ENCODE assay signal across 29 cellular contexts in the genomic region with DNA sequence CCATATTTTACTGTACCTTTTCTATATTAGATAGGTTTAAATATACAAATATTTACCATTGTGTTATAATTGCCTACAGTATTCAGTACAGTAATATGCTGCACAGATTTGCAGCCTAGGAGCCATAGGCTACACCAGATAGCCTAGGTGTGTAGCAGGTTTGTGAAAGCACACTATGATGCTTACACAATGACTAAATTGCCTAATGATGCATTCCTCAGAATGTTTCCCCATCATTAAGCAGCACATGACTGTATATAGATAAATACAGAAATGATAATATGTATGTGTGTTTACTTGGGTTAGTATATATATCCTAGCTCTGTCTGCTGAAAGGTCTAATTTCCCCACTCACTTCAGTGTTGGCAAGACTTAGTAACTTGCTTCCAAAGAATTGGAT.
"Had no signal": no experiment of that assay in that cellular context is flagged by ENCODE, and none has a peak within 500 bp of the region (broad histone marks: within the 10 kb centered on the region; RNA-seq: fewer than 3 reads in every experiment).

No MANE protein-coding gene starts in this region.

- H3K36me3 ChIP-seq: neural progenitor cell, ovary, right lobe of liver, sigmoid colon, suprapubic skin, tibial artery, transverse colon, upper lobe of left lung had no signal

- H3K27me3 ChIP-seq: neural progenitor cell, ovary, right lobe of liver, sigmoid colon, suprapubic skin, testis, tibial artery, upper lobe of left lung had no signal

- H3K9me3 ChIP-seq: ovary, right lobe of liver, suprapubic skin, testis, transverse colon had no signal

- DNase-seq: naive thymus-derived CD4-positive, alpha-beta T cell; natural killer cell; occipital lobe; ovary; posterior cingulate gyrus; psoas muscle; right cardiac atrium; right lobe of liver; sigmoid colon; small intestine; stimulated activated CD4-positive, alpha-beta T cell treated with anti-CD3 and anti-CD28 coated beads, Interleukin-15, amount 100 ng/mL, for 24 hours; stimulated activated CD4-positive, alpha-beta T cell treated with anti-CD3 and anti-CD28 coated beads, Interleukin-2, amount 100 ng/mL, for 24 hours; stimulated activated CD4-positive, alpha-beta T cell treated with anti-CD3 and anti-CD28 coated beads, Interleukin-2, amount 100 ng/mL, for 48 hours; stimulated activated CD4-positive, alpha-beta T cell treated with anti-CD3 and anti-CD28 coated beads, Interleukin-4, amount 100 ng/mL, for 24 hours; stimulated activated naive CD4-positive, alpha-beta T cell; stimulated activated naive CD8-positive, alpha-beta T cell treated with anti-CD3 and anti-CD28 coated beads, Interleukin-15, amount 100 ng/mL, for 72 hours; stimulated activated naive CD8-positive, alpha-beta T cell treated with anti-CD3 and anti-CD28 coated beads, Interleukin-15, Interleukin-2, amounts not matched to agents 100 U/mL and 50 U/mL, for 24 hours; substantia nigra; testis; tibial artery; transverse colon; upper lobe of left lung had no signal

- H3K9me3 Mint-ChIP-seq: natural killer cell; stimulated activated effector memory CD8-positive, alpha-beta T cell treated with anti-CD3 and anti-CD28 coated beads, Interleukin-12 subunit alpha, Interleukin-12 subunit beta, amount 100 ng/mL, for 72 hours; stimulated activated naive CD8-positive, alpha-beta T cell treated with anti-CD3 and anti-CD28 coated beads, Interleukin-15, amount 100 ng/mL, for 72 hours had no signal

- H3K9ac ChIP-seq: neural progenitor cell, parathyroid adenoma had no signal

- ATAC-seq: naive thymus-derived CD4-positive, alpha-beta T cell; natural killer cell; psoas muscle; right cardiac atrium; right lobe of liver; stimulated activated effector memory CD8-positive, alpha-beta T cell treated with anti-CD3 and anti-CD28 coated beads, Interleukin-12 subunit alpha, Interleukin-12 subunit beta, amount 100 ng/mL, for 72 hours; stimulated activated naive CD8-positive, alpha-beta T cell treated with anti-CD3 and anti-CD28 coated beads, Interleukin-15, amount 100 ng/mL, for 72 hours; stimulated activated naive CD8-positive, alpha-beta T cell treated with anti-CD3 and anti-CD28 coated beads, Interleukin-15, Interleukin-2, amounts not matched to agents 100 U/mL and 50 U/mL, for 24 hours had no signal

- H3K4me3 ChIP-seq: neural progenitor cell, ovary, psoas muscle, right lobe of liver, sigmoid colon, suprapubic skin, testis, tibial artery, transverse colon, upper lobe of left lung had no signal

- H3K4me3 Mint-ChIP-seq: naive thymus-derived CD4-positive, alpha-beta T cell; natural killer cell; nephron; neural progenitor cell; stimulated activated effector memory CD8-positive, alpha-beta T cell treated with anti-CD3 and anti-CD28 coated beads, Interleukin-12 subunit alpha, Interleukin-12 subunit beta, amount 100 ng/mL, for 72 hours; stimulated activated naive CD8-positive, alpha-beta T cell treated with anti-CD3 and anti-CD28 coated beads, Interleukin-15, amount 100 ng/mL, for 72 hours had no signal

- H3K27ac ChIP-seq: neural progenitor cell, ovary, parathyroid adenoma, psoas muscle, right lobe of liver, sigmoid colon, suprapubic skin, testis, tibial artery, transverse colon, upper lobe of left lung had no signal

- H3K4me1 Mint-ChIP-seq: naive thymus-derived CD4-positive, alpha-beta T cell; natural killer cell; nephron; neural progenitor cell; stimulated activated effector memory CD8-positive, alpha-beta T cell treated with anti-CD3 and anti-CD28 coated beads, Interleukin-12 subunit alpha, Interleukin-12 subunit beta, amount 100 ng/mL, for 72 hours; stimulated activated naive CD8-positive, alpha-beta T cell treated with anti-CD3 and anti-CD28 coated beads, Interleukin-15, amount 100 ng/mL, for 72 hours had no signal

- H3K79me2 ChIP-seq: parathyroid adenoma had no signal

- H3K36me3 Mint-ChIP-seq: naive thymus-derived CD4-positive, alpha-beta T cell; natural killer cell; neural progenitor cell; stimulated activated effector memory CD8-positive, alpha-beta T cell treated with anti-CD3 and anti-CD28 coated beads, Interleukin-12 subunit alpha, Interleukin-12 subunit beta, amount 100 ng/mL, for 72 hours had no signal

- H3K4me2 ChIP-seq: neural progenitor cell had no signal

- FAIRE-seq: small intestine, urothelium cell line had no signal

- H3K27me3 Mint-ChIP-seq: progenitor cell of endocrine pancreas had no signal

- H2AFZ ChIP-seq: neural progenitor cell, parathyroid adenoma had no signal

- H3K4me1 ChIP-seq: neural progenitor cell, parathyroid adenoma, psoas muscle, right lobe of liver, sigmoid colon, suprapubic skin, testis, tibial artery, transverse colon, upper lobe of left lung had no signal

- H3K27ac Mint-ChIP-seq: naive thymus-derived CD4-positive, alpha-beta T cell; natural killer cell; nephron; neural progenitor cell; progenitor cell of endocrine pancreas; stimulated activated effector memory CD8-positive, alpha-beta T cell treated with anti-CD3 and anti-CD28 coated beads, Interleukin-12 subunit alpha, Interleukin-12 subunit beta, amount 100 ng/mL, for 72 hours; stimulated activated naive CD8-positive, alpha-beta T cell treated with anti-CD3 and anti-CD28 coated beads, Interleukin-15, amount 100 ng/mL, for 72 hours had no signal
